ENCODE assay signal across 9 cellular contexts in the genomic region with DNA sequence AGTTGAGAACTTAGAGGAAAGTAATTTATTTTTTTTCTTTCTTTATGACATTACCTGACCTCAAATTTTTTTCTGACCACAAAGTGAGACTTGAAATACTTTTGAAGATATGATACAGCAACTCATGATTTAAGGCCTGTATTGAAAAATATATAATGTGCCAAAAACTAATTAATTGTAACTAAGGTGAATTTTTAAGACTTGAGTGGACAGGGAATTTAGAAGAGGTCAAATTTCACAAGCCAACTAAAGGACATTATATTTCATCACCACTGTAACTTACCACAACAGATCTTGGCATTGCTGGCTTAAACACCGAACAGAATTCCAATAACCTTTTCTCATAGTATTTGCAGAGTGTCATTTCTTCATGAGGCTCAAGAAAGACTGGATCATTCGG. TPM values are rescaled to one million over a fixed set of nuclear protein-coding genes. Genes with fewer than 3 reads are reported as not detected.
DNase-seq lines count a peak whose midpoint lies in the region; ATAC-seq and TF ChIP-seq lines count a peak whose summit lies in the region.
"Had no signal": no experiment of that assay in that cellular context is flagged by ENCODE, and none has a peak within 500 bp of the region (broad histone marks: within the 10 kb centered on the region; RNA-seq: fewer than 3 reads in every experiment).

No MANE protein-coding gene starts in this region.

- ATAC-seq in stimulated activated naive CD8-positive, alpha-beta T cell treated with anti-CD3 and anti-CD28 coated beads, Interleukin-15, Interleukin-2, amounts not matched to agents 100 U/mL and 50 U/mL, for 24 hours, result no peak
- ATAC-seq in HG02623 (IDR thresholded peaks at IDR 0.05; ENCODE audit: unreplicated experiment), result no peak

- peak overlapping the region; percentile 81 for H3K27ac Mint-ChIP-seq in stimulated activated naive CD8-positive, alpha-beta T cell treated with anti-CD3 and anti-CD28 coated beads, Interleukin-15, Interleukin-2, amounts not matched to agents 100 ng/mL and 50 ng/mL, for 24 hours
- H3K27ac Mint-ChIP-seq in activated CD4-positive, alpha-beta memory T cell treated with anti-CD3 and anti-CD28 coated beads, Interleukin-2, amount 10 ng/mL, durations not matched to agents 7 days and 5 days, result peak overlapping the region; percentile 62

- no peak for DNase-seq in stimulated activated naive CD8-positive, alpha-beta T cell treated with anti-CD3 and anti-CD28 coated beads, Interleukin-15, Interleukin-2, amounts not matched to agents 100 U/mL and 50 U/mL, for 24 hours
- no peak for DNase-seq in activated CD4-positive, alpha-beta memory T cell treated with anti-CD3 and anti-CD28 coated beads, Interleukin-2, amount 10 ng/mL, durations not matched to agents 7 days and 5 days
- DNase-seq in hepatic stellate cell (ENCODE audit: low spot score) (peak; percentile 9), uterus (no peak), DMS114 treated with DMSO at 0.1 percent for 48 hours (lab: John Stamatoyannopoulos, UW; ENCODE audit: unreplicated experiment) (no peak)
- no peak for DNase-seq in stimulated activated CD4-positive, alpha-beta T cell treated with anti-CD3 and anti-CD28 coated beads, Interleukin-2, amount 100 ng/mL, for 48 hours
- DNase-seq: RPMI8226 had no signal

- POLR2A ChIA-PET in activated CD4-positive, alpha-beta memory T cell treated with anti-CD3 and anti-CD28 coated beads, Interleukin-2, amount 10 ng/mL, durations not matched to agents 7 days and 5 days (lab: Charles Lee), result interaction anchor here (1.2 to 2.4 kb wide), 6 partner anchors 11 to 336 kb away, joined by 3 to 12 read pairs (median 6); no protein-coding TSS in a partner anchor

- no peaks in the 10 kb centered on the region for H3K9me3 Mint-ChIP-seq in stimulated activated naive CD8-positive, alpha-beta T cell treated with anti-CD3 and anti-CD28 coated beads, Interleukin-15, Interleukin-2, amounts not matched to agents 100 ng/mL and 50 ng/mL, for 24 hours
- H3K9me3 Mint-ChIP-seq in activated CD4-positive, alpha-beta memory T cell treated with anti-CD3 and anti-CD28 coated beads, Interleukin-2, amount 10 ng/mL, durations not matched to agents 7 days and 5 days, result no peaks in the 10 kb centered on the region

- intact Hi-C loops in uterus (cut with DNase I; ENCODE audit: low total_unique reads), result no loop called here

- H3K4me1 Mint-ChIP-seq in stimulated activated naive CD8-positive, alpha-beta T cell treated with anti-CD3 and anti-CD28 coated beads, Interleukin-15, Interleukin-2, amounts not matched to agents 100 ng/mL and 50 ng/mL, for 24 hours (ENCODE audit: low read depth), result peaks cover 64% of the 10 kb centered on the region
- H3K4me1 Mint-ChIP-seq in activated CD4-positive, alpha-beta memory T cell treated with anti-CD3 and anti-CD28 coated beads, Interleukin-2, amount 10 ng/mL, durations not matched to agents 7 days and 5 days, result peaks cover 59% of the 10 kb centered on the region

- H3K27me3 Mint-ChIP-seq in stimulated activated naive CD8-positive, alpha-beta T cell treated with anti-CD3 and anti-CD28 coated beads, Interleukin-15, Interleukin-2, amounts not matched to agents 100 ng/mL and 50 ng/mL, for 24 hours, result no peaks in the 10 kb centered on the region
- no peaks in the 10 kb centered on the region for H3K27me3 Mint-ChIP-seq in activated CD4-positive, alpha-beta memory T cell treated with anti-CD3 and anti-CD28 coated beads, Interleukin-2, amount 10 ng/mL, durations not matched to agents 7 days and 5 days

- CTCF ChIA-PET in activated CD4-positive, alpha-beta memory T cell treated with anti-CD3 and anti-CD28 coated beads, Interleukin-2, amount 10 ng/mL, durations not matched to agents 7 days and 5 days (lab: Charles Lee), result interaction anchor here (1.1 to 1.2 kb wide), 2 partner anchors 11 to 424 kb away, joined by 3 read pairs; no protein-coding TSS in a partner anchor

- H3K4me3 ChIP-seq in uterus, result no peak overlapping the region

- peaks cover 0 to 6% of the 10 kb centered on the region in 2 donors for H3K4me1 ChIP-seq in uterus

- no peaks in the 10 kb centered on the region for H3K36me3 ChIP-seq in uterus

- peaks cover 55% of the 10 kb centered on the region for H3K36me3 Mint-ChIP-seq in stimulated activated naive CD8-positive, alpha-beta T cell treated with anti-CD3 and anti-CD28 coated beads, Interleukin-15, Interleukin-2, amounts not matched to agents 100 ng/mL and 50 ng/mL, for 24 hours (ENCODE audit: low read depth)
- H3K36me3 Mint-ChIP-seq in activated CD4-positive, alpha-beta memory T cell treated with anti-CD3 and anti-CD28 coated beads, Interleukin-2, amount 10 ng/mL, durations not matched to agents 7 days and 5 days (ENCODE audit: low read depth), result peaks cover 54% of the 10 kb centered on the region

- H3K27me3 ChIP-seq in uterus, result no peaks in the 10 kb centered on the region

- H3K27ac ChIP-seq in uterus, result peak overlapping the region; percentile 97 to 99

- peak overlapping the region; percentile 100 for H3K4me3 Mint-ChIP-seq in stimulated activated naive CD8-positive, alpha-beta T cell treated with anti-CD3 and anti-CD28 coated beads, Interleukin-15, Interleukin-2, amounts not matched to agents 100 ng/mL and 50 ng/mL, for 24 hours
- H3K4me3 Mint-ChIP-seq in activated CD4-positive, alpha-beta memory T cell treated with anti-CD3 and anti-CD28 coated beads, Interleukin-2, amount 10 ng/mL, durations not matched to agents 7 days and 5 days, result peak overlapping the region; percentile 99

- TF ChIP-seq POLR2A in uterus (IDR thresholded peaks at IDR 0.05), result no peak

- TF ChIP-seq CTCF in uterus (IDR thresholded peaks at IDR 0.05), result no peak

- H3K9me3 ChIP-seq in uterus, result no peaks in the 10 kb centered on the region

RNA-seq across cellular contexts. Expression of a gene that starts 1.8 kb away (rescaled TPM):
- total RNA-seq in activated CD4-positive, alpha-beta memory T cell treated with anti-CD3 and anti-CD28 coated beads, Interleukin-2, amount 10 ng/mL, durations not matched to agents 7 days and 5 days, result 10 to 100 TPM; 55.7 to 60.4 TPM
- 10 to 100 TPM; 25.4 to 96.2 (median 77.4) TPM for total RNA-seq in uterus
